Comparison of ENCODE assay signal across 18 cellular contexts in genomic region chr6:17214106-17214505, GRCh38.
DNase-seq lines count a peak whose midpoint lies in the region; ATAC-seq, FAIRE-seq and TF ChIP-seq lines count a peak whose summit lies in the region.
"Had no signal": no experiment of that assay in that cellular context is flagged by ENCODE, and none has a peak within 500 bp of the region (broad histone marks: within the 10 kb centered on the region; RNA-seq: fewer than 3 reads in every experiment).

No MANE protein-coding gene starts in this region.

- TF ChIP-seq POLR2A in HepG2 (IDR thresholded peaks at IDR 0.05; ENCODE audit: insufficient read depth in 1 of 2, low read depth in 2 of 2, low read length in 2 of 2) (no peak), right lobe of liver (IDR thresholded peaks at IDR 0.05) (no peak)

- no peak for ATAC-seq in HepG2
- ATAC-seq in right lobe of liver: no peak
- ATAC-seq in psoas muscle: no peak
- ATAC-seq: CD8-positive, alpha-beta T cell; HCT116 had no signal

- H3K79me2 ChIP-seq in HepG2 (ENCODE audit: insufficient read depth, low read length): no peaks in the 10 kb centered on the region

- in situ Hi-C loops in HepG2 (cut with HindIII; ENCODE audit: extremely low pct_ligation_motif_present, low pct_unique_long_range_greater_than_20kb): no loop called here

- TF ChIP-seq EP300 in HepG2 (IDR thresholded peaks at IDR 0.05; ENCODE audit: low read depth in 2 of 2, low read length in 2 of 2) (no peak), HepG2 (CRISPR knock-in tag; IDR thresholded peaks at IDR 0.05; ENCODE audit: borderline replicate concordance) (no peak)

- TF ChIP-seq CTCF in HepG2 (CRISPR knock-in tag; IDR thresholded peaks at IDR 0.05): no peak
- no peak for TF ChIP-seq CTCF in right lobe of liver (IDR thresholded peaks at IDR 0.05)
- TF ChIP-seq CTCF in VCaP (conservative IDR thresholded peaks at IDR 0.05): no peak
- no peak for TF ChIP-seq CTCF in psoas muscle (IDR thresholded peaks at IDR 0.05)

- FAIRE-seq in HepG2 (lab: Jason Lieb, UNC): no peak
- FAIRE-seq: G401.6, GM12892, H54 had no signal

- 39% methylated on average over 9 of the region's 9 CpGs for WGBS in HepG2 (ENCODE audit: low lambda C conversion rate)
- 73% methylated on average over 9 of the region's 9 CpGs for WGBS in right lobe of liver (ENCODE audit: insufficient coverage, low coverage, low lambda C conversion rate, missing lambda C conversion rate)
- WGBS in psoas muscle, 3 donors: 83 to 92% (median 84%) methylated on average over 9 of the region's 9 CpGs

- H2AFZ ChIP-seq in HepG2 (ENCODE audit: low read length): no peak overlapping the region

- no peaks in the 10 kb centered on the region for H4K20me1 ChIP-seq in HepG2 (ENCODE audit: insufficient read depth, low read length)

- no peak for DNase-seq in HepG2 (ENCODE audit: low spot score)
- DNase-seq in right lobe of liver: no peak
- no peak for DNase-seq in psoas muscle
- DNase-seq in ecto neural progenitor cell (ENCODE audit: low spot score): no peak
- no peak for DNase-seq in NCI-H1048 (lab: John Stamatoyannopoulos, UW)
- DNase-seq in HCEC 1CT: no peak
- DNase-seq: C1 segment of cervical spinal cord; Caco-2; CD4-positive, CD25-positive, alpha-beta regulatory T cell; CD8-positive, alpha-beta T cell; DMS153; DND-41; GOT3 had no signal

- intact Hi-C loops in HepG2 (cut with micrococcal nuclease; ENCODE audit: unreplicated experiment) (no loop called here), right lobe of liver (cut with DNase I) (no loop called here), psoas muscle (cut with DNase I) (loop anchor here in 1 of 2 donors (5.0 kb wide), 1 partner anchor 53 kb away; no protein-coding TSS in a partner anchor)

- no peaks in the 10 kb centered on the region for H3K4me1 ChIP-seq in HepG2 (ENCODE audit: insufficient read depth, low read length)
- peaks cover 0 to 6% (median 0%) of the 10 kb centered on the region in 4 donors for H3K4me1 ChIP-seq in right lobe of liver
- H3K4me1 ChIP-seq in psoas muscle: peaks cover 16% of the 10 kb centered on the region
- H3K4me1 ChIP-seq: Caco-2 had no signal

- H3K4me2 ChIP-seq in HepG2 (ENCODE audit: low read depth, low read length): no peak overlapping the region

- BruUV-seq in HepG2 (replicated peaks; lab: Mats Ljungman, UMichigan): no TSS peak

- H3K9ac ChIP-seq in HepG2 (ENCODE audit: insufficient read depth, low read depth, low read length): no peak overlapping the region

- H3K9me3 ChIP-seq in HepG2 (ENCODE audit: low read length) (no peaks in the 10 kb centered on the region), right lobe of liver (no peaks in the 10 kb centered on the region), psoas muscle (peaks cover 10% of the 10 kb centered on the region)
- H3K9me3 ChIP-seq: Caco-2 had no signal

- H3K4me3 ChIP-seq in HepG2 (replicated peaks in 1 of 3; ENCODE audit: insufficient read depth in 1 of 3, low read depth in 2 of 3, low read length in 3 of 3): no peak overlapping the region
- no peak overlapping the region for H3K4me3 ChIP-seq in right lobe of liver
- H3K4me3 ChIP-seq in psoas muscle: no peak overlapping the region

- H3K27ac ChIP-seq in HepG2 (ENCODE audit: extremely low read length, insufficient read depth, low read length): no peak overlapping the region
- H3K27ac ChIP-seq in right lobe of liver: no peak overlapping the region
- peak overlapping the region; percentile 9; the same call in 1 of the 2 replicates for H3K27ac ChIP-seq in VCaP
- H3K27ac ChIP-seq in psoas muscle: peak overlapping the region; percentile 89

- no peak for TF ChIP-seq RAD21 in HepG2 (CRISPR knock-in tag; IDR thresholded peaks at IDR 0.05)

- POLR2A ChIA-PET in HepG2 (lab: Yijun Ruan, JAX): no interaction called here

- H3K36me3 ChIP-seq in HepG2 (replicated peaks in 1 of 2; ENCODE audit: control insufficient read depth in 1 of 2, insufficient read depth in 2 of 2, low read length in 2 of 2) (no peaks in the 10 kb centered on the region), right lobe of liver (no peaks in the 10 kb centered on the region), psoas muscle (ENCODE audit: insufficient read depth in 1 of 2, low read depth in 1 of 2) (no peaks in the 10 kb centered on the region)

- H3K27me3 ChIP-seq in HepG2 (ENCODE audit: control insufficient read depth in 1 of 2, insufficient read depth in 2 of 2, low read length in 2 of 2) (no peaks in the 10 kb centered on the region), right lobe of liver (no peaks in the 10 kb centered on the region), psoas muscle (ENCODE audit: insufficient read depth in 3 of 3, low read length in 2 of 3) (no peaks in the 10 kb centered on the region)

- CTCF ChIA-PET in HepG2 (lab: Yijun Ruan, JAX; ENCODE audit: low intra/inter-chr PET ratio, low total read pairs): no interaction called here

TF ChIP-seq in HepG2, 621 proteins besides CTCF, POLR2A, EP300 and RAD21:
- peak; percentile 73 for TF ChIP-seq MNT (IDR thresholded peaks at IDR 0.05)
- no peak for TF ChIP-seq NFIC (IDR thresholded peaks at IDR 0.05; ENCODE audit: low read length)

Comparison
In these comparisons a context has a peak if more than half of its experiments do, and no peak if none do; other contexts are left out.
1. H3K27ac ChIP-seq: peak in VCaP (single experiment) and psoas muscle (single experiment); none in HepG2 (single experiment) and right lobe of liver (0 of 3).